In the genomic region with DNA sequence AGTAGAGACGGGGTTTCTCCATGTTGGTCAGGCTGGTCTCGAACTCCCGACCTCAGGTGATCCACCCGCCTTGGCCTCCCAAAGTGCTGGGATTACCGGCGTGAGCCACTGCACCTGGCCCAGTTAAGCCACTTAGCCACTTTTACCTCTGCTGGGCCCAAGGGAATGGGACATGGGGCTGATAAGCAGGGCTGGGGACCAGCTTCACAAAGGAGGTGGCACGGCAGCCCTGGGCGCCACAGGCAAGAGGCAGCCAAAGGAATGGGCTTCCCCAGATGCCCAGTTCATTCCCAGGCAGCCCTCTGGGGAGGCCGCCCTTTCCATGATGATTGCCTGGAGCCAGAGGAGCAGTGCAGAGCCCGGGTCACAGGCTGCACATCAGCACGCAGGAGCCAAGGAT, we compare ENCODE assay signal across 20 cellular contexts.
"Had no signal": no experiment of that assay in that cellular context is flagged by ENCODE, and none has a peak within 500 bp of the region (broad histone marks: within the 10 kb centered on the region; RNA-seq: fewer than 3 reads in every experiment).

No MANE protein-coding gene starts in this region.

- H3K79me2 ChIP-seq: hepatocyte had no signal

- H3K4me3 ChIP-seq: colonic mucosa, esophagus muscularis mucosa, gastroesophageal sphincter, heart left ventricle, hepatocyte, left lung, lower lobe of right lung, pancreas, stomach, thyroid gland, vagina had no signal

- H3K4me1 ChIP-seq: colonic mucosa had no signal

- DNase-seq: colonic mucosa; effector CD8-positive, alpha-beta T cell; endodermal cell; foreskin keratinocyte; heart left ventricle; kidney; lower lobe of right lung; naive thymus-derived CD8-positive, alpha-beta T cell; occipital lobe; pancreas; stimulated activated CD4-positive, alpha-beta T cell treated with anti-CD3 and anti-CD28 coated beads, Interleukin-2, amount 100 ng/mL, for 24 hours; stimulated activated CD4-positive, alpha-beta T cell treated with anti-CD3 and anti-CD28 coated beads, Interleukin-4, amount 100 ng/mL, for 24 hours; stomach; thyroid gland; trophoblast cell had no signal

- H3K27ac ChIP-seq: colonic mucosa, esophagus muscularis mucosa, foreskin keratinocyte, gastroesophageal sphincter, hepatocyte, lower lobe of right lung, pancreas, stomach, thyroid gland, vagina had no signal

- FAIRE-seq: kidney, pancreas had no signal

- H3K4me2 ChIP-seq: hepatocyte had no signal

- H3K27me3 ChIP-seq: colonic mucosa, heart left ventricle, hepatocyte, pancreas, stomach, thyroid gland, vagina had no signal

- H3K9me3 ChIP-seq: colonic mucosa, esophagus muscularis mucosa, gastroesophageal sphincter, heart left ventricle, left lung, lower lobe of right lung, pancreas, stomach, thyroid gland, vagina had no signal

- H2AFZ ChIP-seq: hepatocyte had no signal

- H3K36me3 ChIP-seq: colonic mucosa, esophagus muscularis mucosa, gastroesophageal sphincter, heart left ventricle, left lung, lower lobe of right lung, pancreas, stomach, thyroid gland, vagina had no signal
